In the genomic region with DNA sequence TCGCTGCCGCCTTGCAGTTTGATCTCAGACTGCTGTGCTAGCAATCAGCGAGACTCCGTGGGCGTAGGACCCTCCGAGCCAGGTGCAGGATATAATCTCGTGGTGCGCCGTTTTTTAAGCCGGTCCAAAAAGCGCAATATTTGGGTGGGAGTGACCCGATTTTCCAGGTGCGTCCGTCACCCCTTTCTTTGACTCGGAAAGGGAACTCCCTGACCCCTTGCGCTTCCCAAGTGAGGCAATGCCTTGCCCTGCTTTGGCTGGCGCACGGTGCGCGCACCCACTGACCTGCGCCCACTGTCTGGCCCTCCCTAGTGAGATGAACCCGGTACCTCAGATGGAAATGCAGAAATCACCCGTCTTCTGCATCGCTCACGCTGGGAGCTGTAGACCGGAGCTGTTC, we compare ENCODE assay signal across 6 cellular contexts. TPM values are rescaled to one million over a fixed set of nuclear protein-coding genes. Genes with fewer than 3 reads are reported as not detected.
DNase-seq lines count a peak whose midpoint lies in the region; TF ChIP-seq lines count a peak whose summit lies in the region.
"Not testable (repeated sequence)": the region's sequence is repeated elsewhere in the genome, so short reads cannot be mapped to it uniquely, and the experiment has no call there.

No MANE protein-coding gene starts in this region.

- H3K27ac Mint-ChIP-seq in activated CD4-positive, alpha-beta T cell treated with anti-CD3 and anti-CD28 coated beads, Interleukin-2, amount 10 ng/mL, durations not matched to agents 24 days and 14 days; mesothelial cell of epicardium: not testable (repeated sequence)
- H3K27ac Mint-ChIP-seq in progenitor cell of endocrine pancreas: peak overlapping the region; percentile 24

- not testable (repeated sequence) for TF ChIP-seq CTCF in hepatocyte (IDR thresholded peaks at IDR 0.05; ENCODE audit: poor library complexity); mesothelial cell of epicardium (IDR thresholded peaks at IDR 0.05; ENCODE audit: unreplicated experiment); progenitor cell of endocrine pancreas (IDR thresholded peaks at IDR 0.05; ENCODE audit: unreplicated experiment)

- H3K9me3 Mint-ChIP-seq in activated CD4-positive, alpha-beta T cell treated with anti-CD3 and anti-CD28 coated beads, Interleukin-2, amount 10 ng/mL, durations not matched to agents 24 days and 14 days; mesothelial cell of epicardium; progenitor cell of endocrine pancreas (ENCODE audit: low read depth): not testable (repeated sequence)

- not testable (repeated sequence) for H3K9me2 ChIP-seq in hepatocyte (replicated peaks; ENCODE audit: insufficient read depth)

- not testable (repeated sequence) for H3K36me3 Mint-ChIP-seq in activated CD4-positive, alpha-beta T cell treated with anti-CD3 and anti-CD28 coated beads, Interleukin-2, amount 10 ng/mL, durations not matched to agents 24 days and 14 days (ENCODE audit: low read depth); progenitor cell of endocrine pancreas (ENCODE audit: insufficient read depth)
- H3K36me3 Mint-ChIP-seq in mesothelial cell of epicardium: peaks cover 17% of the 10 kb centered on the region

- H3K4me1 Mint-ChIP-seq in activated CD4-positive, alpha-beta T cell treated with anti-CD3 and anti-CD28 coated beads, Interleukin-2, amount 10 ng/mL, durations not matched to agents 24 days and 14 days; mesothelial cell of epicardium; progenitor cell of endocrine pancreas (ENCODE audit: low read depth): not testable (repeated sequence)

- H3K4me3 Mint-ChIP-seq in activated CD4-positive, alpha-beta T cell treated with anti-CD3 and anti-CD28 coated beads, Interleukin-2, amount 10 ng/mL, durations not matched to agents 24 days and 14 days: not testable (repeated sequence)
- H3K4me3 Mint-ChIP-seq in mesothelial cell of epicardium: peak overlapping the region; percentile 51
- peak overlapping the region; percentile 33 for H3K4me3 Mint-ChIP-seq in progenitor cell of endocrine pancreas (ENCODE audit: low read depth)

- H3K27me3 ChIP-seq in HUES6 (ENCODE audit: control insufficient read depth, insufficient read depth, low read length); hepatocyte: not testable (repeated sequence)

- H3K9ac ChIP-seq in ES-I3 (ENCODE audit: low read depth, low read length) (peak overlapping the region; percentile 37; the same call in 1 of the 2 replicates), HUES6 (ENCODE audit: low read length) (peak overlapping the region; percentile 60)

- DNase-seq in activated CD4-positive, alpha-beta T cell treated with anti-CD3 and anti-CD28 coated beads, Interleukin-2, amount 10 ng/mL, durations not matched to agents 24 days and 14 days: peak; percentile 2
- DNase-seq in hepatocyte (ENCODE audit: low spot score); mesothelial cell of epicardium (ENCODE audit: low spot score in 2 of 2, unreplicated experiment in 2 of 2); progenitor cell of endocrine pancreas (ENCODE audit: low spot score, unreplicated experiment): not testable (repeated sequence)

- intact Hi-C loops in activated CD4-positive, alpha-beta T cell treated with anti-CD3 and anti-CD28 coated beads, Interleukin-2, amount 10 ng/mL, durations not matched to agents 24 days and 14 days (cut with micrococcal nuclease): not testable (repeated sequence)

- H3K36me3 ChIP-seq in ES-I3 (ENCODE audit: insufficient read depth, low read length); hepatocyte (replicated peaks; ENCODE audit: insufficient read depth, low read depth): not testable (repeated sequence)
- peaks cover 11% of the 10 kb centered on the region; the same call in 1 of the 2 replicates for H3K36me3 ChIP-seq in HUES6 (ENCODE audit: control insufficient read depth, insufficient read depth, low read length)

- H3K79me2 ChIP-seq in hepatocyte: not testable (repeated sequence)

- not testable (repeated sequence) for H4K20me1 ChIP-seq in hepatocyte (ENCODE audit: insufficient read depth, poor library complexity, severe bottlenecking)

- not testable (repeated sequence) for H3K4me1 ChIP-seq in ES-I3 (ENCODE audit: insufficient read depth, low read length); HUES6 (ENCODE audit: control insufficient read depth, insufficient read depth, low read length); hepatocyte (ENCODE audit: insufficient read depth)

- H2AFZ ChIP-seq in hepatocyte: not testable (repeated sequence)

- 71% methylated on average over 13 of the region's 26 CpGs for WGBS in hepatocyte (ENCODE audit: low lambda C conversion rate, missing lambda C conversion rate)

- not testable (repeated sequence) for H3K9me3 ChIP-seq in ES-I3 (ENCODE audit: control insufficient read depth, insufficient read depth, low read length); HUES6 (ENCODE audit: control insufficient read depth, insufficient read depth, low read depth, low read length); hepatocyte (ENCODE audit: low read depth)

- not testable (repeated sequence) for H3K27me3 Mint-ChIP-seq in activated CD4-positive, alpha-beta T cell treated with anti-CD3 and anti-CD28 coated beads, Interleukin-2, amount 10 ng/mL, durations not matched to agents 24 days and 14 days; mesothelial cell of epicardium (ENCODE audit: low read depth); progenitor cell of endocrine pancreas

- peak overlapping the region; percentile 44; the same call in 1 of the 2 replicates for H3K4me3 ChIP-seq in HUES6 (ENCODE audit: low read depth, low read length)
- H3K4me3 ChIP-seq in hepatocyte: not testable (repeated sequence)

- peak overlapping the region; percentile 25 for H3K4me2 ChIP-seq in hepatocyte

- H3K27ac ChIP-seq in HUES6 (ENCODE audit: low read depth, low read length); hepatocyte: not testable (repeated sequence)

RNA-seq across cellular contexts. Expression of a gene that starts 58.5 kb away (rescaled TPM):
- total RNA-seq in activated CD4-positive, alpha-beta T cell treated with anti-CD3 and anti-CD28 coated beads, Interleukin-2, amount 10 ng/mL, durations not matched to agents 24 days and 14 days: 11.6 and 12.9 TPM in 2 replicates
- total RNA-seq in hepatocyte (6.1 and 6.9 TPM in 2 replicates), mesothelial cell of epicardium (9.5 to 10.3 TPM (median 10.2 TPM) in 3 replicates), progenitor cell of endocrine pancreas (2.9 and 3.6 TPM in 2 replicates)
- polyA plus RNA-seq in hepatocyte: 3.0 and 7.5 TPM in 2 replicates
